ENCODE assay signal across 31 cellular contexts in the genomic region with DNA sequence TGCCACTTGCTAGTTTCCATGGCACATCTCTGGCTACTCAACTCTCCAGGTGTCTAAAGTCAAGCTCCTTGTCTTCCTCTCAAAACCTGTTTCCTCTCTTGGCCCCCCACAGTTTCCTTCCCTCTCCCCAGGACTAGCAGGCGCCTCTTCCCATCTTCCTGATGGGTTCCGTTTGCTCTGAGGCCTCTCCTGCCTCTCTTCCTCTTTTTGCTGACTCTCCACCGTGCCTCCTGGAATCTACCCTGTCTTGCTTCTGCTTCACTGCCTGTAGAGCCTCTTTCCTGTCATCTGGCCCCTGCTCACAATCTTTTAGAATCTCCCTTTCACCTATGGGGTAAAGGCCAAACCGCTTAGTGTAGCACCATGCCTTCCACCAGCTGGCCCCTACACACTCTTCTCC. TPM values are rescaled to one million over a fixed set of nuclear protein-coding genes. Genes with fewer than 3 reads are reported as not detected.
DNase-seq lines count a peak whose midpoint lies in the region; ATAC-seq and TF ChIP-seq lines count a peak whose summit lies in the region.
"Had no signal": no experiment of that assay in that cellular context is flagged by ENCODE, and none has a peak within 500 bp of the region (broad histone marks: within the 10 kb centered on the region; RNA-seq: fewer than 3 reads in every experiment).

No MANE protein-coding gene starts in this region.

- H3K9me3 ChIP-seq in IMR-90 (ENCODE audit: control insufficient read depth, insufficient read depth, low read length) (no peaks in the 10 kb centered on the region), RWPE2 (ENCODE audit: severe bottlenecking) (no peaks in the 10 kb centered on the region)
- H3K9me3 ChIP-seq: breast epithelium, HAP-1, testis, uterus had no signal

- peaks cover 3% of the 10 kb centered on the region for H3K27me3 Mint-ChIP-seq in dendritic cell treated with granulocyte-macrophage colony-stimulating factor and Interleukin-4, amounts not matched to agents 40 ng/mL and 50 ng/mL, for 4 days
- peaks cover 18% of the 10 kb centered on the region for H3K27me3 Mint-ChIP-seq in activated T-cell treated with anti-CD3 and anti-CD28 coated beads, Interleukin-2, amount 50 U/mL, for 72 hours (ENCODE audit: low read depth)
- H3K27me3 Mint-ChIP-seq in MCF 10A (ENCODE audit: insufficient read depth, unreplicated experiment), result no peaks in the 10 kb centered on the region
- H3K27me3 Mint-ChIP-seq: activated naive CD4-positive, alpha-beta T cell treated with anti-CD3 and anti-CD28 coated beads, Interleukin-2, amount 50 U/mL, for 24 hours had no signal

- no peak for ATAC-seq in IMR-90 (ENCODE audit: low read depth)
- no peak for ATAC-seq in RWPE2 (ENCODE audit: low read depth)
- no peak for ATAC-seq in HG02759 (IDR thresholded peaks at IDR 0.05; ENCODE audit: unreplicated experiment)
- no peak for ATAC-seq in activated T-cell treated with anti-CD3 and anti-CD28 coated beads, Interleukin-2, amount 50 U/mL, for 72 hours (replicated peaks in 1 of 2)
- ATAC-seq: activated CD4-positive, CD25-positive, alpha-beta regulatory T cell treated with anti-CD3 and anti-CD28 coated beads, Interleukin-2, amount 50 U/mL, for 24 hours; activated T-helper 17 cell treated with anti-CD3 and anti-CD28 coated beads, Interleukin-2, amount 50 U/mL, for 72 hours; natural killer cell; stimulated activated naive CD8-positive, alpha-beta T cell treated with anti-CD3 and anti-CD28 coated beads, Interleukin-15, Interleukin-2, amounts not matched to agents 100 U/mL and 50 U/mL, for 24 hours had no signal

- CTCF ChIA-PET in IMR-90 (lab: Yijun Ruan, JAX), result no interaction called here
- CTCF ChIA-PET in MCF 10A (lab: Yijun Ruan, JAX), result interaction anchor here (0.6 to 3.6 kb wide), 4 partner anchors 21 to 335 kb away, joined by 3 to 20 read pairs (median 4); no protein-coding TSS in a partner anchor

- H4K5ac ChIP-seq in IMR-90 (ENCODE audit: low read depth, low read length), result no peak overlapping the region

- H3K14ac ChIP-seq in IMR-90 (replicated peaks; ENCODE audit: low read depth, low read length), result no peak overlapping the region

- H3K4me2 ChIP-seq in IMR-90 (ENCODE audit: low read depth, low read length), result no peak overlapping the region

- no peaks in the 10 kb centered on the region for H3K79me1 ChIP-seq in IMR-90 (ENCODE audit: low read depth in 1 of 2, low read length in 2 of 2)

- no peak overlapping the region for H2BK120ac ChIP-seq in IMR-90 (ENCODE audit: low read depth, low read length)

- POLR2A ChIA-PET in IMR-90 (lab: Charles Lee; ENCODE audit: unreplicated experiment) (no interaction called here), MCF 10A (lab: Yijun Ruan, JAX) (no interaction called here)

- BruUV-seq in IMR-90 (replicated peaks; lab: Mats Ljungman, UMichigan) (no TSS peak), MCF 10A (replicated peaks; lab: Mats Ljungman, UMichigan) (no TSS peak)

- no peak overlapping the region for H2BK15ac ChIP-seq in IMR-90 (ENCODE audit: low read depth, low read length)

- H3K9me1 ChIP-seq in IMR-90 (ENCODE audit: insufficient read depth, low read length), result 0 out of 2 replicates have a peak, but pooled peaks cover 3% of the 10 kb centered on the region

- H2BK20ac ChIP-seq in IMR-90 (ENCODE audit: low read depth, low read length), result no peak overlapping the region

- dilution Hi-C loops in IMR-90 (cut with HindIII; ENCODE audit: low sequenced_read_pairs, unreplicated experiment), result no loop called here

- H3K27ac ChIP-seq in IMR-90 (ENCODE audit: insufficient read depth, low read length), result no peak overlapping the region
- no peak overlapping the region for H3K27ac ChIP-seq in RWPE2 (ENCODE audit: poor library complexity, severe bottlenecking)
- H3K27ac ChIP-seq: breast epithelium, testis, uterus had no signal

- no peak overlapping the region for H2BK5ac ChIP-seq in IMR-90 (ENCODE audit: low read depth, low read length, poor library complexity, severe bottlenecking)

- H3K27ac Mint-ChIP-seq in dendritic cell treated with granulocyte-macrophage colony-stimulating factor and Interleukin-4, amounts not matched to agents 40 ng/mL and 50 ng/mL, for 4 days, result peak overlapping the region; percentile 9
- H3K27ac Mint-ChIP-seq in activated T-cell treated with anti-CD3 and anti-CD28 coated beads, Interleukin-2, amount 50 U/mL, for 72 hours, result no peak overlapping the region
- H3K27ac Mint-ChIP-seq in MCF 10A (ENCODE audit: low read depth, unreplicated experiment), result no peak overlapping the region
- H3K27ac Mint-ChIP-seq: activated CD4-positive, alpha-beta memory T cell treated with anti-CD3 and anti-CD28 coated beads for 36 hours; activated naive CD4-positive, alpha-beta T cell treated with anti-CD3 and anti-CD28 coated beads, Interleukin-2, amount 50 U/mL, for 24 hours; activated T-helper 17 cell treated with anti-CD3 and anti-CD28 coated beads, Interleukin-2, amount 50 U/mL, for 72 hours; natural killer cell had no signal

- no peak overlapping the region for H2AFZ ChIP-seq in IMR-90 (replicated peaks; ENCODE audit: low read length, poor library complexity)

- H3K36me3 ChIP-seq in IMR-90 (ENCODE audit: control insufficient read depth, insufficient read depth, low read length) (no peaks in the 10 kb centered on the region), RWPE2 (ENCODE audit: low read depth) (no peaks in the 10 kb centered on the region)
- H3K36me3 ChIP-seq: breast epithelium, HAP-1, uterus had no signal

- no peak overlapping the region for H3K23ac ChIP-seq in IMR-90 (ENCODE audit: low read depth, low read length)

- in situ Hi-C loops in IMR-90 (cut with MboI; ENCODE audit: low sequenced_read_pairs), result no loop called here

- H2AK5ac ChIP-seq in IMR-90 (ENCODE audit: low read depth, low read length), result no peak overlapping the region

- H3K9me3 Mint-ChIP-seq in dendritic cell treated with granulocyte-macrophage colony-stimulating factor and Interleukin-4, amounts not matched to agents 40 ng/mL and 50 ng/mL, for 4 days, result no peaks in the 10 kb centered on the region
- H3K9me3 Mint-ChIP-seq in activated T-cell treated with anti-CD3 and anti-CD28 coated beads, Interleukin-2, amount 50 U/mL, for 72 hours, result no peaks in the 10 kb centered on the region
- no peaks in the 10 kb centered on the region for H3K9me3 Mint-ChIP-seq in MCF 10A (ENCODE audit: unreplicated experiment)
- H3K9me3 Mint-ChIP-seq: activated CD4-positive, alpha-beta memory T cell treated with anti-CD3 and anti-CD28 coated beads for 36 hours; activated naive CD4-positive, alpha-beta T cell treated with anti-CD3 and anti-CD28 coated beads, Interleukin-2, amount 50 U/mL, for 24 hours; activated T-helper 17 cell treated with anti-CD3 and anti-CD28 coated beads, Interleukin-2, amount 50 U/mL, for 72 hours; natural killer cell had no signal

- no peak for TF ChIP-seq RAD21 in IMR-90 (IDR thresholded peaks at IDR 0.05; ENCODE audit: low read length)

- H3K36me3 Mint-ChIP-seq in dendritic cell treated with granulocyte-macrophage colony-stimulating factor and Interleukin-4, amounts not matched to agents 40 ng/mL and 50 ng/mL, for 4 days (ENCODE audit: low read depth), result no peaks in the 10 kb centered on the region
- H3K36me3 Mint-ChIP-seq in activated T-cell treated with anti-CD3 and anti-CD28 coated beads, Interleukin-2, amount 50 U/mL, for 72 hours (ENCODE audit: insufficient read depth in 2 of 2), result no peaks in the 10 kb centered on the region
- H3K36me3 Mint-ChIP-seq in MCF 10A (ENCODE audit: insufficient read depth, unreplicated experiment), result no peaks in the 10 kb centered on the region
- H3K36me3 Mint-ChIP-seq: activated CD4-positive, alpha-beta memory T cell treated with anti-CD3 and anti-CD28 coated beads for 36 hours; activated naive CD4-positive, alpha-beta T cell treated with anti-CD3 and anti-CD28 coated beads, Interleukin-2, amount 50 U/mL, for 24 hours; natural killer cell had no signal

- no peak overlapping the region for H3K56ac ChIP-seq in IMR-90 (ENCODE audit: extremely low read depth, insufficient read depth, low read length)

- no peak for TF ChIP-seq POLR2A in IMR-90 (IDR thresholded peaks at IDR 0.05; ENCODE audit: low read depth, low read length)

- intact Hi-C loops in IMR-90 (cut with micrococcal nuclease) (no loop called here), MCF 10A (cut with micrococcal nuclease) (no loop called here)
- intact Hi-C loops in dendritic cell treated with granulocyte-macrophage colony-stimulating factor and Interleukin-4, amounts not matched to agents 40 ng/mL and 50 ng/mL, for 4 days (cut with micrococcal nuclease), result no loop called here

- peaks cover 27% of the 10 kb centered on the region for H3K4me1 Mint-ChIP-seq in dendritic cell treated with granulocyte-macrophage colony-stimulating factor and Interleukin-4, amounts not matched to agents 40 ng/mL and 50 ng/mL, for 4 days (ENCODE audit: low read depth)
- H3K4me1 Mint-ChIP-seq in activated T-cell treated with anti-CD3 and anti-CD28 coated beads, Interleukin-2, amount 50 U/mL, for 72 hours (ENCODE audit: low read depth), result peaks cover 2% of the 10 kb centered on the region
- no peaks in the 10 kb centered on the region for H3K4me1 Mint-ChIP-seq in MCF 10A (ENCODE audit: insufficient read depth, unreplicated experiment)

- H3K27me3 ChIP-seq in IMR-90 (ENCODE audit: control insufficient read depth, insufficient read depth, low read length) (no peaks in the 10 kb centered on the region), RWPE2 (ENCODE audit: insufficient read depth, poor library complexity, severe bottlenecking) (no peaks in the 10 kb centered on the region)
- H3K27me3 ChIP-seq: breast epithelium, testis, uterus had no signal

- H3K18ac ChIP-seq in IMR-90 (ENCODE audit: low read depth, low read length), result no peak overlapping the region

- H3K4me1 ChIP-seq in IMR-90 (ENCODE audit: control insufficient read depth, insufficient read depth, low read length), result no peaks in the 10 kb centered on the region
- H3K4me1 ChIP-seq in RWPE2 (ENCODE audit: insufficient read depth, poor library complexity, severe bottlenecking), result no peaks in the 10 kb centered on the region
- H3K4me1 ChIP-seq: breast epithelium, testis, uterus had no signal

- H4K91ac ChIP-seq in IMR-90 (ENCODE audit: insufficient read depth, low read depth, low read length), result no peak overlapping the region

- H3K4me3 ChIP-seq in IMR-90 (ENCODE audit: insufficient read depth, low read depth, low read length), result no peak overlapping the region
- no peak overlapping the region for H3K4me3 ChIP-seq in RWPE2 (ENCODE audit: severe bottlenecking)
- H3K4me3 ChIP-seq: breast epithelium, HAP-1, testis, uterus had no signal

- TF ChIP-seq CTCF in IMR-90 (conservative IDR thresholded peaks at IDR 0.05; ENCODE audit: low read depth, low read length) (no peak), RWPE2 (IDR thresholded peaks at IDR 0.05; ENCODE audit: poor library complexity, severe bottlenecking) (no peak), MCF 10A (IDR thresholded peaks at IDR 0.05; ENCODE audit: unreplicated experiment) (no peak)

- H4K8ac ChIP-seq in IMR-90 (ENCODE audit: low read depth in 2 of 2, low read length in 2 of 2), result no peak overlapping the region

- 77% methylated on average over 4 of the region's 4 CpGs; no CpG with 5 or more reads in 1 of the 2 experiments for WGBS in IMR-90 (ENCODE audit: extremely low coverage in 2 of 2, insufficient read length in 1 of 2), 2 experiments

- no peak overlapping the region for H3K4ac ChIP-seq in IMR-90 (ENCODE audit: low read depth, low read length)

- H3K9ac ChIP-seq in IMR-90 (ENCODE audit: low read depth, low read length), result no peak overlapping the region

- no peak overlapping the region for H3K4me3 Mint-ChIP-seq in dendritic cell treated with granulocyte-macrophage colony-stimulating factor and Interleukin-4, amounts not matched to agents 40 ng/mL and 50 ng/mL, for 4 days
- no peak overlapping the region for H3K4me3 Mint-ChIP-seq in activated T-cell treated with anti-CD3 and anti-CD28 coated beads, Interleukin-2, amount 50 U/mL, for 72 hours
- no peak overlapping the region for H3K4me3 Mint-ChIP-seq in MCF 10A (ENCODE audit: unreplicated experiment)
- H3K4me3 Mint-ChIP-seq: activated CD4-positive, alpha-beta memory T cell treated with anti-CD3 and anti-CD28 coated beads for 36 hours; activated naive CD4-positive, alpha-beta T cell treated with anti-CD3 and anti-CD28 coated beads, Interleukin-2, amount 50 U/mL, for 24 hours; activated T-helper 17 cell treated with anti-CD3 and anti-CD28 coated beads, Interleukin-2, amount 50 U/mL, for 72 hours; natural killer cell had no signal

- DNase-seq in AML-193 (lab: John Stamatoyannopoulos, UW), result peak; percentile 18 to 35
- DNase-seq in IMR-90, result no peak
- peak; percentile 15 for DNase-seq in RWPE2 (ENCODE audit: low spot score)
- no peak for DNase-seq in activated T-cell treated with anti-CD3 and anti-CD28 coated beads, Interleukin-2, amount 50 U/mL, for 72 hours
- DNase-seq in HK-2 (ENCODE audit: unreplicated experiment), result no peak
- no peak for DNase-seq in MCF 10A (ENCODE audit: unreplicated experiment)
- DNase-seq: activated CD4-positive, alpha-beta memory T cell treated with anti-CD3 and anti-CD28 coated beads for 36 hours; activated CD8-positive, alpha-beta memory T cell treated with anti-CD3 and anti-CD28 coated beads, Interleukin-2, amount 50 U/mL, for 48 hours; amygdala; DMS153; effector CD8-positive, alpha-beta T cell; KG1; midbrain; natural killer cell; NCI-H1092; NCI-H1694 treated with DMSO at 0.1 percent for 48 hours; NCI-H526; stimulated activated naive CD8-positive, alpha-beta T cell treated with anti-CD3 and anti-CD28 coated beads, Interleukin-15, Interleukin-2, amounts not matched to agents 100 U/mL and 50 U/mL, for 24 hours; T1000; testis; uterus had no signal

- peak overlapping the region; percentile 31 for H2AK9ac ChIP-seq in IMR-90 (replicated peaks; ENCODE audit: low read depth, low read length, poor library complexity)

- H4K20me1 ChIP-seq in IMR-90 (ENCODE audit: insufficient read depth, low read length), result peaks cover 7% of the 10 kb centered on the region; the same call in 1 of the 2 replicates

RNA-seq across cellular contexts. Expression of a gene that starts 21.8 kb away (rescaled TPM):
- total RNA-seq in IMR-90 (2012; rRNA removed) (0.18 and 0.28 TPM in 2 replicates), MCF 10A (2022) (0.07 TPM in 1 of 2 replicates, not detected in the other)
- 0.03 and 0.05 TPM in 2 replicates for polyA plus RNA-seq in IMR-90 (2012; rRNA removed)
- polyA plus RNA-seq in IMR-90 (2012; cell fraction: cytosol; rRNA removed), result 0.03 and 0.07 TPM in 2 replicates
- 0.07 and 0.15 TPM in 2 replicates for polyA plus RNA-seq in IMR-90 (2012; cell fraction: nucleus; rRNA removed; ENCODE audit: low replicate concordance)
- not detected for total RNA-seq in activated T-cell treated with anti-CD3 and anti-CD28 coated beads, Interleukin-2, amount 50 U/mL, for 72 hours
- total RNA-seq: activated CD4-positive, alpha-beta memory T cell treated with anti-CD3 and anti-CD28 coated beads for 36 hours; breast epithelium; epithelial cell of proximal tubule; skeletal muscle tissue; uterus had no signal
- polyA plus RNA-seq: keratinocyte had no signal

RNA-seq across cellular contexts. Expression of a gene that starts 53.6 kb away (rescaled TPM):
- total RNA-seq in IMR-90 (2012; rRNA removed) (93.3 and 102 TPM in 2 replicates), MCF 10A (2022) (309 and 464 TPM in 2 replicates)
- 765 and 791 TPM in 2 replicates for polyA plus RNA-seq in IMR-90 (2012; rRNA removed)
- 1,392 and 1,573 TPM in 2 replicates for polyA plus RNA-seq in IMR-90 (2012; cell fraction: cytosol; rRNA removed)
- polyA plus RNA-seq in IMR-90 (2012; cell fraction: nucleus; rRNA removed; ENCODE audit: low replicate concordance), result 755 and 1,109 TPM in 2 replicates
- total RNA-seq in activated T-cell treated with anti-CD3 and anti-CD28 coated beads, Interleukin-2, amount 50 U/mL, for 72 hours, result 10 to 100 TPM; 35.9 to 44.9 TPM

Comparison
In these comparisons a context has a peak if more than half of its experiments do, and no peak if none do; other contexts are left out.
1. DNase-seq: peak in AML-193 (2 of 2) and RWPE2 (single experiment); none in IMR-90 (single experiment), activated T-cell treated with anti-CD3 and anti-CD28 coated beads, Interleukin-2, amount 50 U/mL, for 72 hours (0 of 2), HK-2 (single experiment) and MCF 10A (single experiment).